1 cellular context compared by ENCODE assay signal in genomic region chr16:67652578-67653130, GRCh38.
TF ChIP-seq lines count a peak whose summit lies in the region.

No MANE protein-coding gene starts in this region.

TF ChIP-seq in K562, 482 proteins besides CTCF, POLR2A, EP300 and RAD21 (continued from another document):
- TF ChIP-seq REST (CRISPR knock-in tag; IDR thresholded peaks at IDR 0.05; ENCODE audit: low read depth) (peak; percentile 95), ZNF133 (CRISPR knock-in tag; IDR thresholded peaks at IDR 0.05) (no peak), PRMT5 (CRISPR knock-in tag; IDR thresholded peaks at IDR 0.05) (peak; percentile 84; the same call in 1 of the 2 replicates), TEAD1 (CRISPR knock-in tag; IDR thresholded peaks at IDR 0.05) (peak in 1 of 2 experiments; percentile 18; a peak in 1 of 4 replicates), ZNF584 (CRISPR knock-in tag; IDR thresholded peaks at IDR 0.05; ENCODE audit: low read depth) (peak; percentile 63; the same call in 1 of the 2 replicates), CREB1 (IDR thresholded peaks at IDR 0.05) (no peak), CREB1 (CRISPR knock-in tag; IDR thresholded peaks at IDR 0.05) (peak; percentile 8; the same call in 1 of the 2 replicates), ZBTB17 (CRISPR knock-in tag; IDR thresholded peaks at IDR 0.05) (0 out of 2 replicates have a peak, but pooled peaks have one; percentile 28), EHMT2 (IDR thresholded peaks at IDR 0.05) (peak; percentile 81)
